Comparison of ENCODE assay signal across 2 cellular contexts in the genomic region with DNA sequence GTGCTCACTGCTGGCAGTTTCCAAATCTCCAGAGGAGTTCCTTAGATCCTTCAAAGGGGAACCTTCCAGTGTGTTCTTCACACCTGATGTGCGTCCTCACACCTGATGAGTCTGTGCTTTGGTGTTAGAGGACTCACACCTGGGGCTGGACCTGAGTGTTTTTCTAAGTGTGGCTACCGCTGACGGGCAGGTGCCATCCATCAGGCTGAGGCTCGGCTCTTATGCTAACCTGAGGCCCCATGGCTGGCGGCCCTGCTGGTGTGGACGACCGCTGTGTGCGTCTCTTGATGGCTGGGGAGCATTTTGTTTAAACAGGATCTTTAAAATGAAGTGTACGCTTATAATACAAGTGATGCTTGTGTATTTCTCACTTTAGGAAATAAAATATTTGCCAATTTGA.
TF ChIP-seq lines count a peak whose summit lies in the region.

No MANE protein-coding gene starts in this region.

TF ChIP-seq in HepG2, 621 proteins besides CTCF, POLR2A, EP300 and RAD21:
- TF ChIP-seq, protein P1, sequence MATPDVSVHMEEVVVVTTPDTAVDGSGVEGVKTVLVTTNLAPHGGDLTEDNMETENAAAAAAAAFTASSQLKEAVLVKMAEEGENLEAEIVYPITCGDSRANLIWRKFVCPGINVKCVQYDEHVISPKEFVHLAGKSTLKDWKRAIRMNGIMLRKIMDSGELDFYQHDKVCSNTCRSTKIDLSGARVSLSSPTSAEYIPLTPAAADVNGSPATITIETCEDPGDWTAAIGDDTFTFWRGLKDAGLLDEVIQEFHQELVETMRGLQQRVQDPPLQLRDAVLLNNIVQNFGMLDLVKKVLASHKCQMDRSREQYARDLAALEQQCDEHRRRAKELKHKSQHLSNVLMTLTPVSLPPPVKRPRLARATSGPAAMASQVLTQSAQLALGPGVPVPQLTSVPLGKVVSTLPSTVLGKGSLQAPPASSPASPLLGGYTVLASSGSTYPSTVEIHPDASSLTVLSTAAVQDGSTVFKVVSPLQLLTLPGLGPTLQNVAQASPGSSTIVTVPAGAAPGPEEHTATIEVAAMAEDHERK (CRISPR knock-in tag; IDR thresholded peaks at IDR 0.05; ENCODE audit: low read depth), result no peak
- no peak for TF ChIP-seq ZNF292 (CRISPR knock-in tag; IDR thresholded peaks at IDR 0.05; ENCODE audit: borderline replicate concordance, low read depth)
- TF ChIP-seq ZNF343 (CRISPR knock-in tag; IDR thresholded peaks at IDR 0.05), result no peak
- TF ChIP-seq PITX1 (CRISPR knock-in tag; IDR thresholded peaks at IDR 0.05), result no peak
- no peak for TF ChIP-seq PAWR (CRISPR knock-in tag; IDR thresholded peaks at IDR 0.05; ENCODE audit: borderline replicate concordance)
- TF ChIP-seq FOSL2 (CRISPR knock-in tag; IDR thresholded peaks at IDR 0.05), result no peak
- TF ChIP-seq NFYC (CRISPR knock-in tag; IDR thresholded peaks at IDR 0.05), result no peak
- no peak for TF ChIP-seq ZBTB38 (CRISPR knock-in tag; IDR thresholded peaks at IDR 0.05)
- TF ChIP-seq, protein P2, sequence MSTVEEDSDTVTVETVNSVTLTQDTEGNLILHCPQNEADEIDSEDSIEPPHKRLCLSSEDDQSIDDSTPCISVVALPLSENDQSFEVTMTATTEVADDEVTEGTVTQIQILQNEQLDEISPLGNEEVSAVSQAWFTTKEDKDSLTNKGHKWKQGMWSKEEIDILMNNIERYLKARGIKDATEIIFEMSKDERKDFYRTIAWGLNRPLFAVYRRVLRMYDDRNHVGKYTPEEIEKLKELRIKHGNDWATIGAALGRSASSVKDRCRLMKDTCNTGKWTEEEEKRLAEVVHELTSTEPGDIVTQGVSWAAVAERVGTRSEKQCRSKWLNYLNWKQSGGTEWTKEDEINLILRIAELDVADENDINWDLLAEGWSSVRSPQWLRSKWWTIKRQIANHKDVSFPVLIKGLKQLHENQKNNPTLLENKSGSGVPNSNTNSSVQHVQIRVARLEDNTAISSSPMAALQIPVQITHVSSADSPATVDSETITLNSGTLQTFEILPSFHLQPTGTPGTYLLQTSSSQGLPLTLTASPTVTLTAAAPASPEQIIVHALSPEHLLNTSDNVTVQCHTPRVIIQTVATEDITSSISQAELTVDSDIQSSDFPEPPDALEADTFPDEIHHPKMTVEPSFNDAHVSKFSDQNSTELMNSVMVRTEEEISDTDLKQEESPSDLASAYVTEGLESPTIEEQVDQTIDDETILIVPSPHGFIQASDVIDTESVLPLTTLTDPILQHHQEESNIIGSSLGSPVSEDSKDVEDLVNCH (CRISPR knock-in tag; IDR thresholded peaks at IDR 0.05), result no peak
- TF ChIP-seq, protein P3, sequence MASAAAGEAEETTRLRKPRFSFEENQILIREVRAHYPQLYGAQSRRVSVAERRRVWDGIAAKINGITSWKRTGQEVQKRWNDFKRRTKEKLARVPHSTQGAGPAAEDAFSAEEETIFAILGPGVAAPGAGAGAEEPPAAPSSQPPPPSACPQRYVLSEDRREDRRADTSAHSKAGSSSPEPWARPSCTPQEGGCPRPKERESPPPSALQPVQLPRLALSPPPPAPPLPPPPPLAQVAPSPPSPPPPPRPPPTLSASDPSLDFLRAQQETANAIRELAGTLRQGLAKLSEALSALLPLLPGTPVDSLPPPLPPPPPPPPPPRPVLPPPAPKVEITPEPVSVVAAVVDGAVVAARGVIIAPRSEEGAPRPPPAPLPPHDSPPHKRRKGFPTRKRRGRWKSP (CRISPR knock-in tag; IDR thresholded peaks at IDR 0.05), result no peak
- no peak for TF ChIP-seq ZNF160 (CRISPR knock-in tag; IDR thresholded peaks at IDR 0.05)

TF ChIP-seq in IMR-90, 13 proteins besides CTCF, POLR2A, EP300 and RAD21:
- TF ChIP-seq, protein P4, sequence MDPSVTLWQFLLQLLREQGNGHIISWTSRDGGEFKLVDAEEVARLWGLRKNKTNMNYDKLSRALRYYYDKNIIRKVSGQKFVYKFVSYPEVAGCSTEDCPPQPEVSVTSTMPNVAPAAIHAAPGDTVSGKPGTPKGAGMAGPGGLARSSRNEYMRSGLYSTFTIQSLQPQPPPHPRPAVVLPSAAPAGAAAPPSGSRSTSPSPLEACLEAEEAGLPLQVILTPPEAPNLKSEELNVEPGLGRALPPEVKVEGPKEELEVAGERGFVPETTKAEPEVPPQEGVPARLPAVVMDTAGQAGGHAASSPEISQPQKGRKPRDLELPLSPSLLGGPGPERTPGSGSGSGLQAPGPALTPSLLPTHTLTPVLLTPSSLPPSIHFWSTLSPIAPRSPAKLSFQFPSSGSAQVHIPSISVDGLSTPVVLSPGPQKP (IDR thresholded peaks at IDR 0.05; ENCODE audit: borderline replicate concordance, low read depth, low read length), result no peak
TF ChIP-seq in IMR-90: peak in this region for 0.
